In the genomic region with DNA sequence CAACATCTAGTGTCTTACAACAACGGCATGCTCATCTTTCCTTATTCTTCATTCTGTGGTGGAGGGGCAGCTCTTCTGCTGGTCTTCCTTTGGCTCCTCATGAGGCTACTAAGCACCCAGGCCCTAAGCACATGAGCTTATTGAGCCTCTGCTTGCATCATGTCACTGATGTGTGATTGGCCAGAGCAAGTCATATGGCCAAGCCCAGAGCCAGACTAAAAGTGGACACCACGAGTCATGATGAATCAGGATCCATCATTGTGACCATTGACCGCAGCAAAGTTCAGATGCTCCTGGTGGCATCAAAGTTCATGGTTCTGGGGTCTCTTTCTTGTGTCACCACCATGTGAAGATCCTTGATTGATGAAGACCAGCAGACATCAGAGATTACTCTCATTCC, we compare ENCODE assay signal across 1 cellular context.
TF ChIP-seq lines count a peak whose summit lies in the region.

No MANE protein-coding gene starts in this region.

TF ChIP-seq in endothelial cell of umbilical vein, 7 proteins besides CTCF, POLR2A, EP300 and RAD21:
- TF ChIP-seq POLR2AphosphoS5 (IDR thresholded peaks at IDR 0.05; ENCODE audit: insufficient read depth, low read depth, low read length) (no peak), JUN (IDR thresholded peaks at IDR 0.05; ENCODE audit: borderline replicate concordance, insufficient read depth, insufficient read length, low read depth) (no peak), EZH2 (IDR thresholded peaks at IDR 0.05; ENCODE audit: borderline replicate concordance, low read depth, low read length, severe bottlenecking) (no peak), GATA2 (IDR thresholded peaks at IDR 0.05; ENCODE audit: insufficient read depth, insufficient read length, low read depth, low read length) (no peak), MYC (IDR thresholded peaks at IDR 0.05; ENCODE audit: low read depth, low read length) (no peak), FOS (IDR thresholded peaks at IDR 0.05; ENCODE audit: borderline replicate concordance, insufficient read depth, low read length) (no peak)
- TF ChIP-seq, protein P1, sequence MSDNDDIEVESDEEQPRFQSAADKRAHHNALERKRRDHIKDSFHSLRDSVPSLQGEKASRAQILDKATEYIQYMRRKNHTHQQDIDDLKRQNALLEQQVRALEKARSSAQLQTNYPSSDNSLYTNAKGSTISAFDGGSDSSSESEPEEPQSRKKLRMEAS (IDR thresholded peaks at IDR 0.05; ENCODE audit: insufficient read depth, insufficient read length) = no peak
